ENCODE assay signal across 13 cellular contexts in genomic region chr17:46023366-46023765, GRCh38. TPM values are rescaled to one million over a fixed set of nuclear protein-coding genes. Genes with fewer than 3 reads are reported as not detected.
DNase-seq lines count a peak whose midpoint lies in the region; ATAC-seq and TF ChIP-seq lines count a peak whose summit lies in the region.
"Not testable (repeated sequence)": the region's sequence is repeated elsewhere in the genome, so short reads cannot be mapped to it uniquely, and the experiment has no call there.
"Had no signal": no experiment of that assay in that cellular context is flagged by ENCODE, and none has a peak within 500 bp of the region (broad histone marks: within the 10 kb centered on the region; RNA-seq: fewer than 3 reads in every experiment).

No MANE protein-coding gene starts in this region.

- peaks cover 0 to 65% (median 43%) of the 10 kb centered on the region in 6 donors for H3K4me1 ChIP-seq in spleen

- 92 to 96% (median 94%) methylated on average over 7 of the region's 7 CpGs for WGBS in spleen, 5 donors

- H3K9me3 Mint-ChIP-seq in CD4-positive, alpha-beta T cell; activated B cell treated with CpG ODN at 0.5 μM for 24 hours; activated naive CD8-positive, alpha-beta T cell treated with anti-CD3 and anti-CD28 coated beads for 36 hours; glutamatergic neuron (ENCODE audit: unreplicated experiment); naive B cell; nephron progenitor cell: not testable (repeated sequence)

- TF ChIP-seq POLR2A in spleen (IDR thresholded peaks at IDR 0.05) = not testable (repeated sequence)

- not testable (repeated sequence) for H3K27me3 ChIP-seq in CD4-positive, alpha-beta T cell (ENCODE audit: control insufficient read depth, insufficient read depth, low read length); spleen (replicated peaks in 1 of 7)

- POLR2A ChIA-PET in CD4-positive, alpha-beta T cell (lab: Charles Lee) = interaction anchor here (1.0 kb wide), 1 partner anchor 170 kb away, joined by 3 read pairs; the partner anchor contains the start of gene KANSL1
- POLR2A ChIA-PET in activated B cell treated with CpG ODN at 0.5 μM for 24 hours (lab: Charles Lee) = not testable (repeated sequence)

- not testable (repeated sequence) for H3K27ac ChIP-seq in CD4-positive, alpha-beta T cell (ENCODE audit: low read depth, low read length); spleen

- not testable (repeated sequence) for H3K9me3 ChIP-seq in CD4-positive, alpha-beta T cell (ENCODE audit: control insufficient read depth, low read length); spleen

- H3K36me3 Mint-ChIP-seq in CD4-positive, alpha-beta T cell (ENCODE audit: low read depth) = peaks cover 23% of the 10 kb centered on the region
- not testable (repeated sequence) for H3K36me3 Mint-ChIP-seq in activated B cell treated with CpG ODN at 0.5 μM for 24 hours (ENCODE audit: low read depth); activated naive CD8-positive, alpha-beta T cell treated with anti-CD3 and anti-CD28 coated beads for 36 hours; glutamatergic neuron (ENCODE audit: unreplicated experiment); naive B cell
- H3K36me3 Mint-ChIP-seq in nephron progenitor cell (ENCODE audit: low read depth) = peaks cover 29% of the 10 kb centered on the region

- intact Hi-C loops in CD4-positive, alpha-beta T cell (cut with DNase I, micrococcal nuclease); activated B cell treated with CpG ODN at 0.5 μM for 24 hours (cut with micrococcal nuclease); spleen (cut with DNase I; ENCODE audit: low total_unique reads): not testable (repeated sequence)

- peaks cover 0 to 51% (median 2%) of the 10 kb centered on the region in 6 donors for H3K36me3 ChIP-seq in spleen

- not testable (repeated sequence) for H3K4me3 Mint-ChIP-seq in CD4-positive, alpha-beta T cell; activated B cell treated with CpG ODN at 0.5 μM for 24 hours; activated naive CD8-positive, alpha-beta T cell treated with anti-CD3 and anti-CD28 coated beads for 36 hours; glutamatergic neuron (ENCODE audit: unreplicated experiment); naive B cell; nephron progenitor cell

- H3K4me1 Mint-ChIP-seq in CD4-positive, alpha-beta T cell (ENCODE audit: low read depth) = peaks cover 22% of the 10 kb centered on the region
- H3K4me1 Mint-ChIP-seq in activated B cell treated with CpG ODN at 0.5 μM for 24 hours (peaks cover 84% of the 10 kb centered on the region), glutamatergic neuron (ENCODE audit: low read depth, unreplicated experiment) (peaks cover 29% of the 10 kb centered on the region), naive B cell (peaks cover 27 to 58% (median 34%) of the 10 kb centered on the region in 3 donors), nephron progenitor cell (peaks cover 51% of the 10 kb centered on the region)
- peaks cover 16% of the 10 kb centered on the region for H3K4me1 Mint-ChIP-seq in activated naive CD8-positive, alpha-beta T cell treated with anti-CD3 and anti-CD28 coated beads for 36 hours

- H3K4me3 ChIP-seq in spleen = not testable (repeated sequence)

- TF ChIP-seq CTCF in CD4-positive, alpha-beta T cell (IDR thresholded peaks at IDR 0.05); activated B cell treated with CpG ODN at 0.5 μM for 24 hours (IDR thresholded peaks at IDR 0.05); glutamatergic neuron (IDR thresholded peaks at IDR 0.05; ENCODE audit: partially characterized antibody, unreplicated experiment); nephron progenitor cell (IDR thresholded peaks at IDR 0.05); spleen (IDR thresholded peaks at IDR 0.05 in 8 of 11, conservative IDR thresholded peaks at IDR 0.05 in 3 of 11): not testable (repeated sequence)

- CTCF ChIA-PET in CD4-positive, alpha-beta T cell (lab: Charles Lee); activated B cell treated with CpG ODN at 0.5 μM for 24 hours (lab: Charles Lee): not testable (repeated sequence)

- H3K27ac Mint-ChIP-seq in CD4-positive, alpha-beta T cell = peak overlapping the region; percentile 42
- H3K27ac Mint-ChIP-seq in activated B cell treated with CpG ODN at 0.5 μM for 24 hours (peak overlapping the region; percentile 41), glutamatergic neuron (ENCODE audit: unreplicated experiment) (peak overlapping the region; percentile 62), naive B cell (peak overlapping the region in 5 of 6 donors; percentile 9 to 61 (median 42)), nephron progenitor cell (peak overlapping the region; percentile 36)
- peak overlapping the region; percentile 44 for H3K27ac Mint-ChIP-seq in activated naive CD8-positive, alpha-beta T cell treated with anti-CD3 and anti-CD28 coated beads for 36 hours

- ATAC-seq in CD4-positive, alpha-beta T cell (ENCODE audit: poor library complexity); activated B cell treated with CpG ODN at 0.5 μM for 24 hours (ENCODE audit: low read depth); naive B cell (ENCODE audit: low read depth in 2 of 2): not testable (repeated sequence)

- DNase-seq in CD4-positive, alpha-beta T cell; activated B cell treated with CpG ODN at 0.5 μM for 24 hours; activated naive CD8-positive, alpha-beta T cell treated with anti-CD3 and anti-CD28 coated beads for 36 hours; glutamatergic neuron; naive B cell; nephron progenitor cell: not testable (repeated sequence)
- DNase-seq in spleen = peak; percentile 56

- H3K27me3 Mint-ChIP-seq in CD4-positive, alpha-beta T cell; activated B cell treated with CpG ODN at 0.5 μM for 24 hours; activated naive CD8-positive, alpha-beta T cell treated with anti-CD3 and anti-CD28 coated beads for 36 hours; naive B cell; nephron progenitor cell (ENCODE audit: low read depth, poor library complexity): not testable (repeated sequence)
- H3K27me3 Mint-ChIP-seq in glutamatergic neuron (ENCODE audit: unreplicated experiment) = peaks cover 13% of the 10 kb centered on the region

RNA-seq across cellular contexts. Expression of gene STH, which starts 24.3 kb away (rescaled TPM):
- not detected for total RNA-seq in CD4-positive, alpha-beta T cell
- total RNA-seq in activated B cell treated with CpG ODN at 0.5 μM for 24 hours (not detected in 2 replicates), glutamatergic neuron (ENCODE audit: unreplicated experiment) (4.1 TPM), spleen (not detected)
- total RNA-seq in activated naive CD8-positive, alpha-beta T cell treated with anti-CD3 and anti-CD28 coated beads for 36 hours = not detected
- polyA plus RNA-seq in naive B cell (ENCODE audit: low read depth in 6 of 6) (not detected), spleen (not detected)
- total RNA-seq: Caco-2, H1, H9, IMR-90 had no signal
- polyA plus RNA-seq: BJ, CD14-positive monocyte, H1, IMR-90 had no signal
